In the genomic region with DNA sequence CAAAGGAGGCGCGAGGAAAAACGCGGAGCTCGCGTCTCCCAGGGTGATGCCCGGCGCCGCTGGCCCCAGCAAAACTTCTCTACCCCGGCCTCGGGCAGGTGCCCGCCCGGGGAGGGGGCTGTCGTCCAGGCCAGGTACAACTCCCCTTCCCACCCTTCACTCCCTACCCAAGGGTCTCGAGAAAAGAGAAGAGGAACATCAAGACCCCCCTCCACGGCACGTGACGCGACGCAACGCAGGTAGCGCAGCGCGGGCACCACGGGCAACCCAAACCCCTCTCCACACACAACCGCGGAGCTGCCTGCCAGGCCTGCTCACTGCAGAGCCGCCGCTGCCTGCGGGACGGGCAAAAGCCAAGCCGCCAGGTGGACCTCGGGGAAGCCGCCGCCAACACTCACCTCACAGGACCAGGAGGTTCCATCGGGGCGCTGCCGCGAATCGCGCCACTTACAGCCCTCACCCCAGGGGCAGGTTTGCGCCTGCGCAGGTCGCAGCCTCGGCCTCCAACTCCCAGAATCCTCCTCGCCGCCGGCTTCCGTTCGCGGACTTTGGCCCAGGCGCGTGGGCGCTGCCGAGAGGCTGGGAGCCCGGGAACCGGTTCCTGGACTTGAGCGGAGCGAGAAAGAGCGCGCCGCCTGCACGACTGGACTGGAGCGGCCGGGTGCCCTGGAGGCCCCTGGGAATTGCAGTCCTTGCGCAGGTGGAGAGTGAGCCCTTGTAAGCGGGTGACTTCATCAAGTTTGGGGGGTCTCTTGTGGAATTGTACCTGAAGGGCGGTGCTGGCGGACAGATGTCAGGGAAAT, we compare ENCODE assay signal across 1 cellular context.
TF ChIP-seq lines count a peak whose summit lies in the region.

A gene (minus strand): TSS at position 477 of the 803 bp plus-strand sequence. CDS start 56 bp downstream, at position 421.

TF ChIP-seq in HepG2, 621 proteins besides CTCF, POLR2A, EP300 and RAD21 (continued from another document and continues in another):
- TF ChIP-seq, protein P1, sequence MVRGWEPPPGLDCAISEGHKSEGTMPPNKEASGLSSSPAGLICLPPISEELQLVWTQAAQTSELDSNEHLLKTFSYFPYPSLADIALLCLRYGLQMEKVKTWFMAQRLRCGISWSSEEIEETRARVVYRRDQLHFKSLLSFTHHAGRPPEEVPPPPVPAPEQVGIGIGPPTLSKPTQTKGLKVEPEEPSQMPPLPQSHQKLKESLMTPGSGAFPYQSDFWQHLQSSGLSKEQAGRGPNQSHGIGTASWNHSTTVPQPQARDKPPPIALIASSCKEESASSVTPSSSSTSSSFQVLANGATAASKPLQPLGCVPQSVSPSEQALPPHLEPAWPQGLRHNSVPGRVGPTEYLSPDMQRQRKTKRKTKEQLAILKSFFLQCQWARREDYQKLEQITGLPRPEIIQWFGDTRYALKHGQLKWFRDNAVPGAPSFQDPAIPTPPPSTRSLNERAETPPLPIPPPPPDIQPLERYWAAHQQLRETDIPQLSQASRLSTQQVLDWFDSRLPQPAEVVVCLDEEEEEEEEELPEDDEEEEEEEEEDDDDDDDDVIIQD (CRISPR knock-in tag; IDR thresholded peaks at IDR 0.05; ENCODE audit: low read depth) = peak; percentile 22; the same call in 1 of the 2 replicates
- TF ChIP-seq ZNF235 (CRISPR knock-in tag; IDR thresholded peaks at IDR 0.05; ENCODE audit: borderline replicate concordance) (0 out of 2 replicates have a peak, but pooled peaks have one; percentile 49), ZSCAN21 (CRISPR knock-in tag; IDR thresholded peaks at IDR 0.05; ENCODE audit: borderline replicate concordance) (peak; percentile 81), TAF15 (IDR thresholded peaks at IDR 0.05; ENCODE audit: low read depth, low read length, poor library complexity, severe bottlenecking) (no peak), ZNF501 (CRISPR knock-in tag; IDR thresholded peaks at IDR 0.05) (peak; percentile 93), IKZF1 (IDR thresholded peaks at IDR 0.05) (no peak), NCOA5 (CRISPR knock-in tag; IDR thresholded peaks at IDR 0.05) (no peak), ZNF839 (CRISPR knock-in tag; IDR thresholded peaks at IDR 0.05; ENCODE audit: borderline replicate concordance) (peak; percentile 91; the same call in 1 of the 2 replicates), CENPT (CRISPR knock-in tag; IDR thresholded peaks at IDR 0.05; ENCODE audit: low read depth) (peak; percentile 84), AHR (CRISPR knock-in tag; IDR thresholded peaks at IDR 0.05) (no peak; the same call in 1 of the 2 replicates), SMYD3 (CRISPR knock-in tag; IDR thresholded peaks at IDR 0.05) (no peak), JDP2 (CRISPR knock-in tag; IDR thresholded peaks at IDR 0.05; ENCODE audit: borderline replicate concordance) (no peak), TARDBP (CRISPR knock-in tag; IDR thresholded peaks at IDR 0.05) (peak; percentile 45; the same call in 1 of the 2 replicates), ARHGAP35 (CRISPR knock-in tag; IDR thresholded peaks at IDR 0.05; ENCODE audit: borderline replicate concordance) (no peak), PLRG1 (conservative IDR thresholded peaks at IDR 0.05) (no peak), SP1 (IDR thresholded peaks at IDR 0.05) (no peak), SP1 (CRISPR knock-in tag; IDR thresholded peaks at IDR 0.05) (peak; percentile 44; the same call in 1 of the 2 replicates), SIX4 (CRISPR knock-in tag; IDR thresholded peaks at IDR 0.05) (0 out of 2 replicates have a peak, but pooled peaks have one; percentile 37), FLYWCH1 (CRISPR knock-in tag; IDR thresholded peaks at IDR 0.05) (no peak), ZNF510 (CRISPR knock-in tag; IDR thresholded peaks at IDR 0.05; ENCODE audit: low read depth) (no peak), SAP130 (CRISPR knock-in tag; IDR thresholded peaks at IDR 0.05; ENCODE audit: low read depth) (peak; percentile 93), GTF2F1 (IDR thresholded peaks at IDR 0.05; ENCODE audit: low read length) (0 out of 2 replicates have a peak, but pooled peaks have one; percentile 46), AGO1 (IDR thresholded peaks at IDR 0.05; ENCODE audit: low read depth, low read length, poor library complexity, severe bottlenecking) (peak; percentile 75), ZNF232 (CRISPR knock-in tag; IDR thresholded peaks at IDR 0.05; ENCODE audit: borderline replicate concordance) (peak; percentile 82), ZBTB7A (CRISPR knock-in tag; IDR thresholded peaks at IDR 0.05) (peak; percentile 33; the same call in 1 of the 2 replicates), CHD4 (IDR thresholded peaks at IDR 0.05; ENCODE audit: borderline replicate concordance, low read length) (no peak), ETV5 (CRISPR knock-in tag; IDR thresholded peaks at IDR 0.05; ENCODE audit: borderline replicate concordance) (peak; percentile 96), PAWR (CRISPR knock-in tag; IDR thresholded peaks at IDR 0.05; ENCODE audit: borderline replicate concordance) (no peak), NBN (conservative IDR thresholded peaks at IDR 0.05) (no peak), ZNF619 (CRISPR knock-in tag; IDR thresholded peaks at IDR 0.05) (peak; percentile 90)
- TF ChIP-seq, protein P2, sequence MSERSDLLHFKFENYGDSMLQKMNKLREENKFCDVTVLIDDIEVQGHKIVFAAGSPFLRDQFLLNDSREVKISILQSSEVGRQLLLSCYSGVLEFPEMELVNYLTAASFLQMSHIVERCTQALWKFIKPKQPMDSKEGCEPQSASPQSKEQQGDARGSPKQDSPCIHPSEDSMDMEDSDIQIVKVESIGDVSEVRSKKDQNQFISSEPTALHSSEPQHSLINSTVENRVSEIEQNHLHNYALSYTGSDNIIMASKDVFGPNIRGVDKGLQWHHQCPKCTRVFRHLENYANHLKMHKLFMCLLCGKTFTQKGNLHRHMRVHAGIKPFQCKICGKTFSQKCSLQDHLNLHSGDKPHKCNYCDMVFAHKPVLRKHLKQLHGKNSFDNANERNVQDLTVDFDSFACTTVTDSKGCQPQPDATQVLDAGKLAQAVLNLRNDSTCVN (CRISPR knock-in tag; IDR thresholded peaks at IDR 0.05; ENCODE audit: borderline replicate concordance) = peak; percentile 64; the same call in 1 of the 2 replicates
- TF ChIP-seq, protein P3, sequence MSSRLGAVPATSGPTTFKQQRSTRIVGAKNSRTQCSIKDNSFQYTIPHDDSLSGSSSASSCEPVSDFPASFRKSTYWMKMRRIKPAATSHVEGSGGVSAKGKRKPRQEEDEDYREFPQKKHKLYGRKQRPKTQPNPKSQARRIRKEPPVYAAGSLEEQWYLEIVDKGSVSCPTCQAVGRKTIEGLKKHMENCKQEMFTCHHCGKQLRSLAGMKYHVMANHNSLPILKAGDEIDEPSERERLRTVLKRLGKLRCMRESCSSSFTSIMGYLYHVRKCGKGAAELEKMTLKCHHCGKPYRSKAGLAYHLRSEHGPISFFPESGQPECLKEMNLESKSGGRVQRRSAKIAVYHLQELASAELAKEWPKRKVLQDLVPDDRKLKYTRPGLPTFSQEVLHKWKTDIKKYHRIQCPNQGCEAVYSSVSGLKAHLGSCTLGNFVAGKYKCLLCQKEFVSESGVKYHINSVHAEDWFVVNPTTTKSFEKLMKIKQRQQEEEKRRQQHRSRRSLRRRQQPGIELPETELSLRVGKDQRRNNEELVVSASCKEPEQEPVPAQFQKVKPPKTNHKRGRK (CRISPR knock-in tag; IDR thresholded peaks at IDR 0.05) = peak; percentile 32; the same call in 1 of the 2 replicates
- TF ChIP-seq, protein P4, sequence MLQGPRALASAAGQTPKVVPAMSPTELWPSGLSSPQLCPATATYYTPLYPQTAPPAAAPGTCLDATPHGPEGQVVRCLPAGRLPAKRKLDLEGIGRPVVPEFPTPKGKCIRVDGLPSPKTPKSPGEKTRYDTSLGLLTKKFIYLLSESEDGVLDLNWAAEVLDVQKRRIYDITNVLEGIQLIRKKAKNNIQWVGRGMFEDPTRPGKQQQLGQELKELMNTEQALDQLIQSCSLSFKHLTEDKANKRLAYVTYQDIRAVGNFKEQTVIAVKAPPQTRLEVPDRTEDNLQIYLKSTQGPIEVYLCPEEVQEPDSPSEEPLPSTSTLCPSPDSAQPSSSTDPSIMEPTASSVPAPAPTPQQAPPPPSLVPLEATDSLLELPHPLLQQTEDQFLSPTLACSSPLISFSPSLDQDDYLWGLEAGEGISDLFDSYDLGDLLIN (CRISPR knock-in tag; IDR thresholded peaks at IDR 0.05; ENCODE audit: borderline replicate concordance) = 0 out of 2 replicates have a peak, but pooled peaks have one; percentile 81
- TF ChIP-seq, protein P5, sequence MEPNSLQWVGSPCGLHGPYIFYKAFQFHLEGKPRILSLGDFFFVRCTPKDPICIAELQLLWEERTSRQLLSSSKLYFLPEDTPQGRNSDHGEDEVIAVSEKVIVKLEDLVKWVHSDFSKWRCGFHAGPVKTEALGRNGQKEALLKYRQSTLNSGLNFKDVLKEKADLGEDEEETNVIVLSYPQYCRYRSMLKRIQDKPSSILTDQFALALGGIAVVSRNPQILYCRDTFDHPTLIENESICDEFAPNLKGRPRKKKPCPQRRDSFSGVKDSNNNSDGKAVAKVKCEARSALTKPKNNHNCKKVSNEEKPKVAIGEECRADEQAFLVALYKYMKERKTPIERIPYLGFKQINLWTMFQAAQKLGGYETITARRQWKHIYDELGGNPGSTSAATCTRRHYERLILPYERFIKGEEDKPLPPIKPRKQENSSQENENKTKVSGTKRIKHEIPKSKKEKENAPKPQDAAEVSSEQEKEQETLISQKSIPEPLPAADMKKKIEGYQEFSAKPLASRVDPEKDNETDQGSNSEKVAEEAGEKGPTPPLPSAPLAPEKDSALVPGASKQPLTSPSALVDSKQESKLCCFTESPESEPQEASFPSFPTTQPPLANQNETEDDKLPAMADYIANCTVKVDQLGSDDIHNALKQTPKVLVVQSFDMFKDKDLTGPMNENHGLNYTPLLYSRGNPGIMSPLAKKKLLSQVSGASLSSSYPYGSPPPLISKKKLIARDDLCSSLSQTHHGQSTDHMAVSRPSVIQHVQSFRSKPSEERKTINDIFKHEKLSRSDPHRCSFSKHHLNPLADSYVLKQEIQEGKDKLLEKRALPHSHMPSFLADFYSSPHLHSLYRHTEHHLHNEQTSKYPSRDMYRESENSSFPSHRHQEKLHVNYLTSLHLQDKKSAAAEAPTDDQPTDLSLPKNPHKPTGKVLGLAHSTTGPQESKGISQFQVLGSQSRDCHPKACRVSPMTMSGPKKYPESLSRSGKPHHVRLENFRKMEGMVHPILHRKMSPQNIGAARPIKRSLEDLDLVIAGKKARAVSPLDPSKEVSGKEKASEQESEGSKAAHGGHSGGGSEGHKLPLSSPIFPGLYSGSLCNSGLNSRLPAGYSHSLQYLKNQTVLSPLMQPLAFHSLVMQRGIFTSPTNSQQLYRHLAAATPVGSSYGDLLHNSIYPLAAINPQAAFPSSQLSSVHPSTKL (CRISPR knock-in tag; IDR thresholded peaks at IDR 0.05) = peak; percentile 68
- TF ChIP-seq, protein P6, sequence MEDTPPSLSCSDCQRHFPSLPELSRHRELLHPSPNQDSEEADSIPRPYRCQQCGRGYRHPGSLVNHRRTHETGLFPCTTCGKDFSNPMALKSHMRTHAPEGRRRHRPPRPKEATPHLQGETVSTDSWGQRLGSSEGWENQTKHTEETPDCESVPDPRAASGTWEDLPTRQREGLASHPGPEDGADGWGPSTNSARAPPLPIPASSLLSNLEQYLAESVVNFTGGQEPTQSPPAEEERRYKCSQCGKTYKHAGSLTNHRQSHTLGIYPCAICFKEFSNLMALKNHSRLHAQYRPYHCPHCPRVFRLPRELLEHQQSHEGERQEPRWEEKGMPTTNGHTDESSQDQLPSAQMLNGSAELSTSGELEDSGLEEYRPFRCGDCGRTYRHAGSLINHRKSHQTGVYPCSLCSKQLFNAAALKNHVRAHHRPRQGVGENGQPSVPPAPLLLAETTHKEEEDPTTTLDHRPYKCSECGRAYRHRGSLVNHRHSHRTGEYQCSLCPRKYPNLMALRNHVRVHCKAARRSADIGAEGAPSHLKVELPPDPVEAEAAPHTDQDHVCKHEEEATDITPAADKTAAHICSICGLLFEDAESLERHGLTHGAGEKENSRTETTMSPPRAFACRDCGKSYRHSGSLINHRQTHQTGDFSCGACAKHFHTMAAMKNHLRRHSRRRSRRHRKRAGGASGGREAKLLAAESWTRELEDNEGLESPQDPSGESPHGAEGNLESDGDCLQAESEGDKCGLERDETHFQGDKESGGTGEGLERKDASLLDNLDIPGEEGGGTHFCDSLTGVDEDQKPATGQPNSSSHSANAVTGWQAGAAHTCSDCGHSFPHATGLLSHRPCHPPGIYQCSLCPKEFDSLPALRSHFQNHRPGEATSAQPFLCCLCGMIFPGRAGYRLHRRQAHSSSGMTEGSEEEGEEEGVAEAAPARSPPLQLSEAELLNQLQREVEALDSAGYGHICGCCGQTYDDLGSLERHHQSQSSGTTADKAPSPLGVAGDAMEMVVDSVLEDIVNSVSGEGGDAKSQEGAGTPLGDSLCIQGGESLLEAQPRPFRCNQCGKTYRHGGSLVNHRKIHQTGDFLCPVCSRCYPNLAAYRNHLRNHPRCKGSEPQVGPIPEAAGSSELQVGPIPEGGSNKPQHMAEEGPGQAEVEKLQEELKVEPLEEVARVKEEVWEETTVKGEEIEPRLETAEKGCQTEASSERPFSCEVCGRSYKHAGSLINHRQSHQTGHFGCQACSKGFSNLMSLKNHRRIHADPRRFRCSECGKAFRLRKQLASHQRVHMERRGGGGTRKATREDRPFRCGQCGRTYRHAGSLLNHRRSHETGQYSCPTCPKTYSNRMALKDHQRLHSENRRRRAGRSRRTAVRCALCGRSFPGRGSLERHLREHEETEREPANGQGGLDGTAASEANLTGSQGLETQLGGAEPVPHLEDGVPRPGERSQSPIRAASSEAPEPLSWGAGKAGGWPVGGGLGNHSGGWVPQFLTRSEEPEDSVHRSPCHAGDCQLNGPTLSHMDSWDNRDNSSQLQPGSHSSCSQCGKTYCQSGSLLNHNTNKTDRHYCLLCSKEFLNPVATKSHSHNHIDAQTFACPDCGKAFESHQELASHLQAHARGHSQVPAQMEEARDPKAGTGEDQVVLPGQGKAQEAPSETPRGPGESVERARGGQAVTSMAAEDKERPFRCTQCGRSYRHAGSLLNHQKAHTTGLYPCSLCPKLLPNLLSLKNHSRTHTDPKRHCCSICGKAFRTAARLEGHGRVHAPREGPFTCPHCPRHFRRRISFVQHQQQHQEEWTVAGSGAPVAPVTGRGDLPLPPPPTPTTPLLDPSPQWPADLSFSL (CRISPR knock-in tag; IDR thresholded peaks at IDR 0.05) = no peak
